ENCODE assay signal across 8 cellular contexts in genomic region chr3:150737874-150738679, GRCh38. TPM values are rescaled to one million over a fixed set of nuclear protein-coding genes. Genes with fewer than 3 reads are reported as not detected.
DNase-seq lines count a peak whose midpoint lies in the region; ATAC-seq and TF ChIP-seq lines count a peak whose summit lies in the region.

No MANE protein-coding gene starts in this region.

- BruUV-seq in Caco-2 (replicated peaks; lab: Mats Ljungman, UMichigan) (no TSS peak), PC-3 (replicated peaks; lab: Mats Ljungman, UMichigan) (no TSS peak)

- ATAC-seq in PC-3 (peak; percentile 73), esophagus mucosa (peak; percentile 87)
- ATAC-seq in stimulated activated naive B cell treated with anti-CD40 and anti-IgM and Interleukin-4, amounts not matched to agents 10 μg/mL and 1 μg/mL and 100 μg/mL, for 72 hours (replicated peaks): peak; percentile 27 to 28

- H3K27ac ChIP-seq in PC-3 (ENCODE audit: low read length): no peak overlapping the region
- no peak overlapping the region for H3K27ac ChIP-seq in neuronal stem cell (replicated peaks; ENCODE audit: low read length)

- no peak overlapping the region for H3K4ac ChIP-seq in neuronal stem cell (ENCODE audit: low read length)

- no peaks in the 10 kb centered on the region for H3K27me3 Mint-ChIP-seq in Caco-2 (ENCODE audit: insufficient read depth, unreplicated experiment)
- no peaks in the 10 kb centered on the region for H3K27me3 Mint-ChIP-seq in stimulated activated naive B cell treated with anti-CD40 and anti-IgM and Interleukin-4, amounts not matched to agents 10 μg/mL and 1 μg/mL and 100 μg/mL, for 72 hours

- peak overlapping the region; percentile 56 for H3K27ac Mint-ChIP-seq in Caco-2 (ENCODE audit: unreplicated experiment)
- H3K27ac Mint-ChIP-seq in stimulated activated naive B cell treated with anti-CD40 and anti-IgM and Interleukin-4, amounts not matched to agents 10 μg/mL and 1 μg/mL and 100 μg/mL, for 72 hours: peak overlapping the region; percentile 99

- no peak overlapping the region for H4K91ac ChIP-seq in neuronal stem cell (ENCODE audit: low read depth, low read length, poor library complexity)

- no peak overlapping the region for H3K4me3 ChIP-seq in Caco-2 (ENCODE audit: low read depth, low read length)
- no peak overlapping the region for H3K4me3 ChIP-seq in H7 (ENCODE audit: insufficient read depth, low read depth, low read length)
- H3K4me3 ChIP-seq in PC-3 (ENCODE audit: low read length): no peak overlapping the region
- H3K4me3 ChIP-seq in neuronal stem cell (ENCODE audit: low read length in 2 of 2): no peak overlapping the region

- H3F3A ChIP-seq in PC-3 (ENCODE audit: low read length, unreplicated experiment): no peaks in the 10 kb centered on the region

- no peaks in the 10 kb centered on the region for H3K79me1 ChIP-seq in neuronal stem cell (ENCODE audit: low read depth, low read length)

- no CpG with 5 or more reads among the region's 2 CpGs for WGBS in neuronal stem cell (ENCODE audit: extremely low coverage in 2 of 2, insufficient read length in 2 of 2, insufficient replicate concordance in 1 of 2), 2 donors

- H2AFZ ChIP-seq in PC-3 (ENCODE audit: low read length) (no peak overlapping the region), neuronal stem cell (ENCODE audit: low read length) (no peak overlapping the region)

- H3K4me1 ChIP-seq in Caco-2 (peaks cover 41% of the 10 kb centered on the region), PC-3 (ENCODE audit: insufficient read depth, low read length) (peaks cover 6% of the 10 kb centered on the region; the same call in 1 of the 2 replicates), neuronal stem cell (ENCODE audit: control insufficient read depth in 2 of 2, insufficient read depth in 1 of 2, low read depth in 1 of 2, low read length in 2 of 2) (peaks cover 1 to 3% of the 10 kb centered on the region in 2 donors)

- no peak overlapping the region for H3K9ac ChIP-seq in PC-3 (ENCODE audit: low read length)
- no peak overlapping the region for H3K9ac ChIP-seq in neuronal stem cell (ENCODE audit: low read depth, low read length, poor library complexity)

- H3K4me3 Mint-ChIP-seq in Caco-2 (ENCODE audit: unreplicated experiment): no peak overlapping the region
- H3K4me3 Mint-ChIP-seq in stimulated activated naive B cell treated with anti-CD40 and anti-IgM and Interleukin-4, amounts not matched to agents 10 μg/mL and 1 μg/mL and 100 μg/mL, for 72 hours: peak overlapping the region; percentile 28 to 30

- H3K9me2 ChIP-seq in PC-3 (replicated peaks; ENCODE audit: low read length): no peaks in the 10 kb centered on the region

- H2BK12ac ChIP-seq in neuronal stem cell (ENCODE audit: low read length): no peak overlapping the region

- H4K8ac ChIP-seq in neuronal stem cell (ENCODE audit: low read depth, low read length): no peak overlapping the region

- H3K27me3 ChIP-seq in Caco-2 (replicated peaks; ENCODE audit: control insufficient read depth, insufficient read depth, low read length) (no peaks in the 10 kb centered on the region), H7 (ENCODE audit: control insufficient read depth, insufficient read depth, low read length) (no peaks in the 10 kb centered on the region), PC-3 (ENCODE audit: low read length) (no peaks in the 10 kb centered on the region), neuronal stem cell (ENCODE audit: control insufficient read depth in 3 of 3, insufficient read depth in 3 of 3, low read depth in 1 of 3, low read length in 3 of 3) (no peaks in the 10 kb centered on the region)

- H3K9me3 ChIP-seq in Caco-2 (no peaks in the 10 kb centered on the region), PC-3 (ENCODE audit: low read length) (no peaks in the 10 kb centered on the region), neuronal stem cell (replicated peaks in 1 of 2; ENCODE audit: control insufficient read depth in 2 of 2, insufficient read depth in 1 of 2, low read depth in 1 of 2, low read length in 2 of 2) (no peaks in the 10 kb centered on the region)

- intact Hi-C loops in Caco-2 (cut with micrococcal nuclease; ENCODE audit: unreplicated experiment): loop anchor here (1.0 kb wide), 2 partner anchors 13 to 25 kb away; partner anchors contain the start of gene SIAH2
- intact Hi-C loops in PC-3 (cut with micrococcal nuclease): no loop called here

- H3K18ac ChIP-seq in neuronal stem cell (ENCODE audit: low read length): no peak overlapping the region

- TF ChIP-seq CTCF in Caco-2 (IDR thresholded peaks at IDR 0.05; ENCODE audit: insufficient read depth in 1 of 2, low read depth in 1 of 2, low read length in 1 of 2, severe bottlenecking in 1 of 2, unreplicated experiment in 1 of 2): no peak
- TF ChIP-seq CTCF in PC-3 (conservative IDR thresholded peaks at IDR 0.05; ENCODE audit: low read depth, low read length): no peak

- no peak overlapping the region for H2AK5ac ChIP-seq in neuronal stem cell (ENCODE audit: low read depth, low read length)

- H3K9me3 Mint-ChIP-seq in Caco-2 (ENCODE audit: unreplicated experiment): no peaks in the 10 kb centered on the region
- peaks cover 0 to 3% of the 10 kb centered on the region in 2 donors for H3K9me3 Mint-ChIP-seq in stimulated activated naive B cell treated with anti-CD40 and anti-IgM and Interleukin-4, amounts not matched to agents 10 μg/mL and 1 μg/mL and 100 μg/mL, for 72 hours

- POLR2A ChIA-PET in Caco-2 (lab: Charles Lee) (no interaction called here), PC-3 (lab: Charles Lee; ENCODE audit: unreplicated experiment) (no interaction called here)

- no peak overlapping the region for H2BK5ac ChIP-seq in neuronal stem cell (ENCODE audit: low read length)

- H3K23ac ChIP-seq in neuronal stem cell (ENCODE audit: low read depth, low read length, poor library complexity): no peak overlapping the region

- no peak overlapping the region for H2BK120ac ChIP-seq in neuronal stem cell (ENCODE audit: low read depth, low read length)

- H3K36me3 ChIP-seq in Caco-2 (ENCODE audit: control insufficient read depth, insufficient read depth, low read length) (no peaks in the 10 kb centered on the region), H7 (replicated peaks; ENCODE audit: control insufficient read depth, insufficient read depth, low read length) (no peaks in the 10 kb centered on the region), PC-3 (ENCODE audit: low read depth, low read length) (peaks cover 14% of the 10 kb centered on the region), neuronal stem cell (replicated peaks in 1 of 2; ENCODE audit: control insufficient read depth in 2 of 2, insufficient read depth in 2 of 2, low read length in 2 of 2) (peaks cover 2 to 7% of the 10 kb centered on the region in 2 donors)

- DNase-seq in Caco-2 (no peak), H7 (peak; percentile 50), PC-3 (peak; percentile 60), neuronal stem cell (ENCODE audit: low spot score) (no peak), NCI-H1417 treated with DMSO at 0.1 percent for 48 hours (lab: John Stamatoyannopoulos, UW) (no peak)
- no peak for DNase-seq in stimulated activated naive B cell treated with anti-CD40 and anti-IgM and Interleukin-4, amounts not matched to agents 10 μg/mL and 1 μg/mL and 100 μg/mL, for 72 hours
- no peak for DNase-seq in central memory CD4-positive, alpha-beta T cell

- CTCF ChIA-PET in Caco-2 (lab: Charles Lee) (no interaction called here), PC-3 (lab: Charles Lee) (interaction anchor here (0.6 kb wide), 1 partner anchor 15 kb away, joined by 6 read pairs; no protein-coding TSS in a partner anchor)

- no peak overlapping the region for H3K14ac ChIP-seq in neuronal stem cell (ENCODE audit: low read length)

- peaks cover 24% of the 10 kb centered on the region for H3K79me2 ChIP-seq in PC-3 (ENCODE audit: low read length)

- no peak overlapping the region for H3K4me2 ChIP-seq in PC-3 (ENCODE audit: low read length)
- H3K4me2 ChIP-seq in neuronal stem cell (ENCODE audit: insufficient read depth, low read length, poor library complexity, severe bottlenecking): no peak overlapping the region

- H2BK15ac ChIP-seq in neuronal stem cell (ENCODE audit: low read length): no peak overlapping the region

- 0 out of 2 replicates have a peak, but pooled peaks cover under 1% of the 10 kb centered on the region for H4K20me1 ChIP-seq in PC-3 (ENCODE audit: low read length)

- peaks cover 21% of the 10 kb centered on the region for H3K36me3 Mint-ChIP-seq in Caco-2 (ENCODE audit: insufficient read depth, unreplicated experiment)
- peaks cover 46 to 79% of the 10 kb centered on the region in 2 donors for H3K36me3 Mint-ChIP-seq in stimulated activated naive B cell treated with anti-CD40 and anti-IgM and Interleukin-4, amounts not matched to agents 10 μg/mL and 1 μg/mL and 100 μg/mL, for 72 hours

- peaks cover 33% of the 10 kb centered on the region for H3K4me1 Mint-ChIP-seq in Caco-2 (ENCODE audit: low read depth, unreplicated experiment)
- peaks cover 57 to 90% of the 10 kb centered on the region in 2 donors for H3K4me1 Mint-ChIP-seq in stimulated activated naive B cell treated with anti-CD40 and anti-IgM and Interleukin-4, amounts not matched to agents 10 μg/mL and 1 μg/mL and 100 μg/mL, for 72 hours

RNA-seq across cellular contexts. Expression of gene SIAH2, which starts 24.9 kb away (rescaled TPM):
- total RNA-seq in Caco-2 (2022): 25.6 and 31.8 TPM in 2 replicates
- 35.8 and 54.8 TPM in 2 replicates for total RNA-seq in H7 (2014; rRNA removed; shearing (Covaris generic))
- total RNA-seq in PC-3 (2014; rRNA removed): 37.8 and 51.8 TPM in 2 replicates
- 44.8 TPM for total RNA-seq in esophagus mucosa
- polyA plus RNA-seq in neuronal stem cell (2013, experiment 1 of 2): 16.1 TPM
- 16.2 TPM for polyA plus RNA-seq in neuronal stem cell (2013, experiment 2 of 2)

RNA-seq across cellular contexts. Expression of gene ERICH6, which starts 34.4 kb away (rescaled TPM):
- total RNA-seq in Caco-2 (2022) (not detected in 2 replicates), PC-3 (2014; rRNA removed) (not detected in 2 replicates), esophagus mucosa (not detected)
- total RNA-seq in H7 (2014; rRNA removed; shearing (Covaris generic)): 0.17 TPM in 1 of 2 replicates, not detected in the other
- polyA plus RNA-seq in neuronal stem cell (2013, experiment 1 of 2): 0.04 TPM
- 0.01 TPM for polyA plus RNA-seq in neuronal stem cell (2013, experiment 2 of 2)

Comparison
In these comparisons a context has a peak if more than half of its experiments do, and no peak if none do; other contexts are left out.
1. DNase-seq: peak in H7 (single experiment) and PC-3 (single experiment); none in Caco-2 (0 of 2), stimulated activated naive B cell treated with anti-CD40 and anti-IgM and Interleukin-4, amounts not matched to agents 10 μg/mL and 1 μg/mL and 100 μg/mL, for 72 hours (single experiment), central memory CD4-positive, alpha-beta T cell (single experiment), neuronal stem cell (single experiment) and NCI-H1417 treated with DMSO at 0.1 percent for 48 hours (single experiment).
2. ATAC-seq: peak in every context shown above with its lines; median percentile 87 in esophagus mucosa; 73 in PC-3; 28 in stimulated activated naive B cell treated with anti-CD40 and anti-IgM and Interleukin-4, amounts not matched to agents 10 μg/mL and 1 μg/mL and 100 μg/mL, for 72 hours.